19 cellular contexts compared by ENCODE assay signal in the genomic region with DNA sequence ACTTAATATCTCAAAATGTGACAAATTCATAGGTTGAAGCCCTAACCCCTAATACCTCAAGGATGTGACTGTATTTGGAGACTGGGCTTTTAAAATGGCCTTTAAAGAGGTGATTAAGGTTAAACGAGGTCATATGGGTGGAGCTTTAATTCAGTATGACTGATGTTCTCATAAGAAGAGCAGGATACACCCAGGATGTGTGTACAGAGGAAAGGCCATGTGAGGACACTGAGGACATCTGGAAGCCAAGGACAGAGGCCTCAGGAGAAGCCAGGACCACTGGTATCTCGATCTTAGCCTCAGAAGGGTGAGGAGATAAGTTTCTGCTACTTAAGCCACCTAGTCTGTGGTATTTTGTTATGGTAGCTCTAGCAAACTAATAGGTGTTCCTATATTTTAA. TPM values are rescaled to one million over a fixed set of nuclear protein-coding genes. Genes with fewer than 3 reads are reported as not detected.
DNase-seq lines count a peak whose midpoint lies in the region; ATAC-seq and TF ChIP-seq lines count a peak whose summit lies in the region.
"Had no signal": no experiment of that assay in that cellular context is flagged by ENCODE, and none has a peak within 500 bp of the region (broad histone marks: within the 10 kb centered on the region; RNA-seq: fewer than 3 reads in every experiment).

No MANE protein-coding gene starts in this region.

- no peaks in the 10 kb centered on the region for H4K20me1 ChIP-seq in GM23248 (ENCODE audit: insufficient read depth)

- no peak overlapping the region for H3K4me2 ChIP-seq in GM23248 (ENCODE audit: unreplicated experiment)

- no peaks in the 10 kb centered on the region for H3K27me3 ChIP-seq in GM23248 (replicated peaks; ENCODE audit: insufficient read depth)

- H3K36me3 ChIP-seq in GM23248 (ENCODE audit: low read depth) = no peaks in the 10 kb centered on the region

- ATAC-seq in omental fat pad (ENCODE audit: low FRiP score) = peak; percentile 82
- ATAC-seq in GM21619 (IDR thresholded peaks at IDR 0.05; ENCODE audit: unreplicated experiment) = no peak
- ATAC-seq: HepG2 had no signal

- H2AFZ ChIP-seq in GM23248 = no peak overlapping the region

- DNase-seq in GM23248 = peak; percentile 24
- DNase-seq in RKO (ENCODE audit: low spot score) = peak; percentile 4
- peak; percentile 44 for DNase-seq in fibroblast of mammary gland (ENCODE audit: low read depth)
- no peak for DNase-seq in omental fat pad (ENCODE audit: low spot score)
- DNase-seq in foreskin fibroblast = no peak
- DNase-seq in iPS-NIHi11 (ENCODE audit: low spot score) = no peak
- DNase-seq: ACHN, AML-193, HCEC 1CT, KBM-7, NCI-H1417 treated with DMSO at 0.1 percent for 48 hours, NCI-H187 treated with DMSO at 0.1 percent for 48 hours, NCI-H2227 treated with DMSO at 0.1 percent for 48 hours, NCI-H510A treated with DMSO at 0.1 percent for 48 hours, NCI-H774, RPMI8226 had no signal

- no peaks in the 10 kb centered on the region for H3K9me3 ChIP-seq in GM23248 (ENCODE audit: low read depth)

- H3K4me3 ChIP-seq in GM23248 (no peak overlapping the region), fibroblast of mammary gland (ENCODE audit: control insufficient read depth, low read depth, low read length) (no peak overlapping the region), foreskin fibroblast (ENCODE audit: low read depth in 1 of 2, low read length in 2 of 2) (no peak overlapping the region)

- H3K9me2 ChIP-seq in GM23248 (ENCODE audit: insufficient read depth) = no peaks in the 10 kb centered on the region

- H3K9ac ChIP-seq in GM23248 = no peak overlapping the region

- H3F3A ChIP-seq in GM23248 (ENCODE audit: insufficient read depth) = no peaks in the 10 kb centered on the region

- TF ChIP-seq CTCF in fibroblast of mammary gland (conservative IDR thresholded peaks at IDR 0.05; ENCODE audit: control insufficient read depth, insufficient read depth, low read depth, low read length) (no peak), omental fat pad (IDR thresholded peaks at IDR 0.05) (no peak), foreskin fibroblast (IDR thresholded peaks at IDR 0.05; ENCODE audit: low read depth, low read length) (no peak)

- no peaks in the 10 kb centered on the region for H3K4me1 ChIP-seq in GM23248 (ENCODE audit: insufficient read depth)

- no peak overlapping the region for H3K27ac ChIP-seq in GM23248

- 51 to 52% methylated on average over 2 of the region's 2 CpGs for WGBS in GM23248 (ENCODE audit: low coverage in 1 of 2, low lambda C conversion rate in 2 of 2, missing lambda C conversion rate in 2 of 2), 2 experiments

- in situ Hi-C loops in GM23248 (cut with MboI) = no loop called here

- no peaks in the 10 kb centered on the region for H3K79me2 ChIP-seq in GM23248 (ENCODE audit: insufficient read depth)

RNA-seq across cellular contexts. Expression of gene SHISA3, which starts 49.0 kb away (rescaled TPM):
- 0.65 TPM in 1 of 2 replicates, not detected in the other for total RNA-seq in GM23248 (2014; rRNA removed; shearing (Covaris generic))
- 0.26 TPM in 1 of 2 replicates, not detected in the other for polyA plus RNA-seq in GM23248 (2016; fragmentation: Nextera tagmentation; extraction: Ambion mirVana)
- total RNA-seq in omental fat pad = 10 to 100 TPM in 1 of 4 donors, 1 to 10 TPM in 3; 1.8 to 10.1 (median 4.0) TPM
- total RNA-seq: HepG2 had no signal
- polyA plus RNA-seq: CD14-positive monocyte, HepG2 had no signal

Comparison
In these comparisons a context has a peak if more than half of its experiments do, and no peak if none do; other contexts are left out.
1. DNase-seq: peak in GM23248 (single experiment), RKO (single experiment) and fibroblast of mammary gland (single experiment); none in omental fat pad (single experiment), foreskin fibroblast (0 of 2) and iPS-NIHi11 (single experiment).